8 cellular contexts compared by ENCODE assay signal in the genomic region with DNA sequence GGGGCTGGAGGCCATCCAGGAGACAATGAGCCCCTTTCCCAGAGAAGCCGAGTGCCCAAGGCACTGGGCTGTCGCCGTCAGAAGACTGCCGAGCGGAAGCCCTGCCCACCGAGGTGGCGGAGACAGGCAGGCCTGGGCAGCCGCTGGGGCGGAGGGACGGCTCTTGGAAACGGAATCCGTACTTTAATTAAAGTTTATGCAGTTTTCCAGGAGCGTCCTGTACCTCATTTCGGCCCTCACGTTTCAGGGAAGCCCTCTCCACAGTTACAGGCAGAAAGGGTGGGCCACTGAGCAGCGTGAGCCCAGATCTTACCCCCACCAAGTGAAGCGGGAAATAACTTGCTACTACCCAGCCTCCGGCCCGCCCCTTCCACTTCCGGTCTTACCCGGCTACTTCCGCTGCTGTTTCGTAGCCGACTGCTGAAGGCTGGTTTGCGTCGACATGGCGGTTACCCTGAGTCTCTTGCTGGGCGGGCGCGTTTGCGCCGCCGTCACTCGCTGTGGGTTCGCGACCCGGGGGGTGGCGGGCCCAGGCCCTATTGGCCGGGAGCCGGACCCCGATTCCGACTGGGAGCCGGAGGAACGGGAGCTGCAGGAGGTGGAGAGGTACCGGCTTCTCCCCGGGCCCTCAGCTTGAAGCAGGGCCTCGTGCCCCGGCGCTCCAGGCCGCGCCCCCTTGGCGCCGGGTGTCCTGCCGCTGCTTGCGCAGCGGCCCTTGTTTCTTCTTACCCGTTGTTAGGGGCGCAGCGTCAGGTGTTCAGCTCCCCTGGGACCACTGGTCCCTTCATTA. TPM values are rescaled to one million over a fixed set of nuclear protein-coding genes. Genes with fewer than 3 reads are reported as not detected.
DNase-seq lines count a peak whose midpoint lies in the region; ATAC-seq and TF ChIP-seq lines count a peak whose summit lies in the region.

Gene NGRN (plus strand): TSS at position 402 of the 790 bp plus-strand sequence. CDS start 41 bp downstream, at position 443.

- TF ChIP-seq POLR2A in prostate gland (IDR thresholded peaks at IDR 0.05): peak; percentile 91

- peak in 2 of 4 experiments; percentile 5 to 10 for TF ChIP-seq CTCF in prostate gland (IDR thresholded peaks at IDR 0.05)

- H3K36me3 ChIP-seq in prostate gland: peaks cover 0 to 1% of the 10 kb centered on the region in 2 donors

- under 1% methylated on average over 58 of the region's 59 CpGs for WGBS in prostate gland

- peaks cover 46% of the 10 kb centered on the region for H3K4me1 Mint-ChIP-seq in T-helper 17 cell

- peaks cover 13% of the 10 kb centered on the region for H3K4me1 ChIP-seq in prostate gland (replicated peaks)

- H3K4me3 Mint-ChIP-seq in T-helper 17 cell: peak within 1 kb of the TSS; percentile 96

- peak within 1 kb of the TSS; percentile 65 to 82 for H3K4me3 ChIP-seq in prostate gland

- H3K9me3 ChIP-seq in T-helper 17 cell (ENCODE audit: control insufficient read depth, low read length, poor library complexity, severe bottlenecking) (no peaks in the 10 kb centered on the region), prostate gland (no peaks in the 10 kb centered on the region)

- H3K27me3 Mint-ChIP-seq in T-helper 17 cell: no peaks in the 10 kb centered on the region

- H3K27ac Mint-ChIP-seq in T-helper 17 cell: peak within 1 kb of the TSS; percentile 98

- no peaks in the 10 kb centered on the region for H3K27me3 ChIP-seq in prostate gland (replicated peaks; ENCODE audit: insufficient read depth)

- peaks cover 11% of the 10 kb centered on the region for H3K36me3 Mint-ChIP-seq in T-helper 17 cell (ENCODE audit: low read depth)

- DNase-seq in NCI-H187 (lab: John Stamatoyannopoulos, UW): peak; percentile 73
- DNase-seq in T-helper 17 cell: peak; percentile 78 to 83 (median 83)
- peak; percentile 67 to 96 (median 90) for DNase-seq in amygdala (lab: John Stamatoyannopoulos, UW)
- peak; percentile 94 for DNase-seq in left ventricle myocardium superior
- peak; percentile 95 for DNase-seq in prostate gland (ENCODE audit: low spot score)
- DNase-seq in ureter (ENCODE audit: low spot score): peak; percentile 94

- ATAC-seq in GM18502 (IDR thresholded peaks at IDR 0.05; ENCODE audit: poor library complexity, unreplicated experiment): peak; percentile 96
- peak; percentile 91 for ATAC-seq in HG02943 (IDR thresholded peaks at IDR 0.05; ENCODE audit: low read depth, unreplicated experiment)
- ATAC-seq in T-helper 17 cell: peak; percentile 89
- peak; percentile 97 for ATAC-seq in left ventricle myocardium superior

- intact Hi-C loops in left ventricle myocardium superior (cut with micrococcal nuclease) (no loop called here), prostate gland (cut with DNase I) (no loop called here)

- peak within 1 kb of the TSS; percentile 93 to 98 for H3K27ac ChIP-seq in prostate gland

RNA-seq across cellular contexts. Expression of gene NGRN, which starts in this region (rescaled TPM):
- 10 to 100 TPM; 48.0 to 51.0 TPM for total RNA-seq in T-helper 17 cell
- total RNA-seq in left ventricle myocardium superior: 117 TPM
- total RNA-seq in prostate gland: 100 to 1,000 TPM; 102 to 108 TPM
- 98.5 TPM for total RNA-seq in ureter

Comparison
In these comparisons a context has a peak if more than half of its experiments do, and no peak if none do; other contexts are left out.
1. Peak in every context shown above with its lines: DNase-seq, ATAC-seq, H3K4me3 ChIP-seq and H3K27ac ChIP-seq.